8 cellular contexts compared by ENCODE assay signal in genomic region chr16:1613240-1613639, GRCh38. TPM values are rescaled to one million over a fixed set of nuclear protein-coding genes. Genes with fewer than 3 reads are reported as not detected.
DNase-seq lines count a peak whose midpoint lies in the region; ATAC-seq and TF ChIP-seq lines count a peak whose summit lies in the region.

No MANE protein-coding gene starts in this region.

- H3K27ac Mint-ChIP-seq in dendritic cell treated with granulocyte-macrophage colony-stimulating factor and Interleukin-4, amounts not matched to agents 40 ng/mL and 50 ng/mL, for 4 days = peak overlapping the region; percentile 63
- H3K27ac Mint-ChIP-seq in nephron = peak overlapping the region; percentile 33 to 85 (median 46)

- peaks cover 46% of the 10 kb centered on the region for H3K4me1 Mint-ChIP-seq in dendritic cell treated with granulocyte-macrophage colony-stimulating factor and Interleukin-4, amounts not matched to agents 40 ng/mL and 50 ng/mL, for 4 days (ENCODE audit: low read depth)
- H3K4me1 Mint-ChIP-seq in nephron = peaks cover 36% of the 10 kb centered on the region

- peak overlapping the region; percentile 89 for H3K4me2 ChIP-seq in OCI-LY7 (ENCODE audit: low read length)

- H3K9me3 Mint-ChIP-seq in dendritic cell treated with granulocyte-macrophage colony-stimulating factor and Interleukin-4, amounts not matched to agents 40 ng/mL and 50 ng/mL, for 4 days = no peaks in the 10 kb centered on the region
- H3K9me3 Mint-ChIP-seq in nephron = no peaks in the 10 kb centered on the region

- peaks cover 28% of the 10 kb centered on the region for H3K36me3 ChIP-seq in OCI-LY7 (ENCODE audit: insufficient read depth, low read length)

- ATAC-seq in HG02763 (IDR thresholded peaks at IDR 0.05; ENCODE audit: unreplicated experiment) = no peak

- DNase-seq in GM13977 (ENCODE audit: low spot score) (peak; percentile 48), OCI-LY7 (ENCODE audit: low spot score) (peak; percentile 41), NCI-H146 (lab: John Stamatoyannopoulos, UW) (no peak), HEK293T (ENCODE audit: extremely low spot score) (no peak), NCI-H187 (lab: John Stamatoyannopoulos, UW) (no peak)

- H3K4me3 Mint-ChIP-seq in dendritic cell treated with granulocyte-macrophage colony-stimulating factor and Interleukin-4, amounts not matched to agents 40 ng/mL and 50 ng/mL, for 4 days = peak overlapping the region; percentile 88
- H3K4me3 Mint-ChIP-seq in nephron = peak overlapping the region; percentile 90 to 92 (median 91)

- peak overlapping the region; percentile 36 for H3K27ac ChIP-seq in OCI-LY7 (ENCODE audit: low read depth, low read length, poor library complexity, severe bottlenecking)

- H3K4me3 ChIP-seq in OCI-LY7 (ENCODE audit: low read depth, low read length, poor library complexity, severe bottlenecking) = peak overlapping the region; percentile 100

- no peak for TF ChIP-seq CTCF in GM13977 (IDR thresholded peaks at IDR 0.05; ENCODE audit: extremely low read depth, insufficient read depth, missing control alignments)
- TF ChIP-seq CTCF in OCI-LY7 (conservative IDR thresholded peaks at IDR 0.05; ENCODE audit: low read length) = no peak
- TF ChIP-seq CTCF in nephron (IDR thresholded peaks at IDR 0.05; ENCODE audit: unreplicated experiment in 3 of 3) = no peak

- CTCF ChIA-PET in OCI-LY7 (lab: Charles Lee; ENCODE audit: unreplicated experiment) = no interaction called here
- CTCF ChIA-PET in HEK293T (lab: Yijun Ruan, JAX) = no interaction called here

- intact Hi-C loops in OCI-LY7 (cut with micrococcal nuclease; ENCODE audit: unreplicated experiment) = loop anchor here (2.0 to 10.0 kb wide), 7 partner anchors 66 to 641 kb away; partner anchors contain the start of genes EME2, JPT2, LMF1 and MRPS34
- intact Hi-C loops in dendritic cell treated with granulocyte-macrophage colony-stimulating factor and Interleukin-4, amounts not matched to agents 40 ng/mL and 50 ng/mL, for 4 days (cut with micrococcal nuclease) = loop anchor here (10.0 kb wide), 1 partner anchor 188 kb away; the partner anchor contains the start of gene UQCC4

- no peaks in the 10 kb centered on the region for H3K9me3 ChIP-seq in OCI-LY7 (ENCODE audit: low read length)

- H3K9me2 ChIP-seq in OCI-LY7 (ENCODE audit: insufficient read depth, low read length) = no peaks in the 10 kb centered on the region

- H4K20me1 ChIP-seq in OCI-LY7 (ENCODE audit: insufficient read depth, low read length) = no peaks in the 10 kb centered on the region

- H3K4me1 ChIP-seq in OCI-LY7 (ENCODE audit: insufficient read depth, low read length, poor library complexity, severe bottlenecking) = peaks cover 36% of the 10 kb centered on the region

- 0 out of 2 replicates have a peak overlapping the region, but pooled peaks have one; percentile 26 for H2AFZ ChIP-seq in OCI-LY7 (ENCODE audit: low read length)

- POLR2A ChIA-PET in OCI-LY7 (lab: Charles Lee) (no interaction called here), HEK293T (lab: Yijun Ruan, JAX) (no interaction called here)

- no TSS peak for BruUV-seq in OCI-LY7 (replicated peaks; lab: Mats Ljungman, UMichigan)

- peaks cover 26% of the 10 kb centered on the region; the same call in 1 of the 2 replicates for H3K79me2 ChIP-seq in OCI-LY7 (ENCODE audit: insufficient read depth, low read depth, low read length)

- H3K27me3 Mint-ChIP-seq in dendritic cell treated with granulocyte-macrophage colony-stimulating factor and Interleukin-4, amounts not matched to agents 40 ng/mL and 50 ng/mL, for 4 days = peaks cover 19% of the 10 kb centered on the region
- H3K27me3 Mint-ChIP-seq in nephron (ENCODE audit: low read depth) = peaks cover 7% of the 10 kb centered on the region

- in situ Hi-C loops in GM13977 (cut with MboI; ENCODE audit: low pct_unique_long_range_greater_than_20kb, low sequenced_read_pairs, unreplicated experiment) = no loop called here

- H3K36me3 Mint-ChIP-seq in dendritic cell treated with granulocyte-macrophage colony-stimulating factor and Interleukin-4, amounts not matched to agents 40 ng/mL and 50 ng/mL, for 4 days (ENCODE audit: low read depth) = peaks cover 33% of the 10 kb centered on the region
- peaks cover 19% of the 10 kb centered on the region for H3K36me3 Mint-ChIP-seq in nephron (ENCODE audit: low read depth)

TF ChIP-seq in HEK293T, 16 proteins besides CTCF, POLR2A, EP300 and RAD21:
- TF ChIP-seq PKNOX1 (IDR thresholded peaks at IDR 0.05) (no peak), L3MBTL2 (conservative IDR thresholded peaks at IDR 0.05) (no peak; the same call in none of the 2 replicates), ZNF384 (IDR thresholded peaks at IDR 0.05) (no peak), FOXM1 (IDR thresholded peaks at IDR 0.05; ENCODE audit: borderline replicate concordance) (no peak), FOXA1 (IDR thresholded peaks at IDR 0.05) (no peak), NFRKB (IDR thresholded peaks at IDR 0.05) (no peak)
TF ChIP-seq in HEK293T: peak in this region for 0.

RNA-seq across cellular contexts. Expression of gene CRAMP1, which starts 1.1 kb away (rescaled TPM):
- 9.1 and 10.5 TPM in 2 replicates for total RNA-seq in OCI-LY7 (2014; rRNA removed; shearing (Covaris generic))
- 33.6 and 33.8 TPM in 2 replicates for total RNA-seq in OCI-LY7 (2022)

RNA-seq across cellular contexts. Expression of gene IFT140, which starts 1.4 kb away (rescaled TPM):
- total RNA-seq in OCI-LY7 (2014; rRNA removed; shearing (Covaris generic)) = 10.2 and 14.3 TPM in 2 replicates
- total RNA-seq in OCI-LY7 (2022) = 21.2 and 21.9 TPM in 2 replicates

Comparison
In these comparisons a context has a peak if more than half of its experiments do, and no peak if none do; other contexts are left out.
1. DNase-seq: peak in GM13977 (single experiment) and OCI-LY7 (single experiment); none in NCI-H146 (single experiment), HEK293T (single experiment) and NCI-H187 (0 of 2).